Comparison of ENCODE assay signal across 25 cellular contexts in the genomic region with DNA sequence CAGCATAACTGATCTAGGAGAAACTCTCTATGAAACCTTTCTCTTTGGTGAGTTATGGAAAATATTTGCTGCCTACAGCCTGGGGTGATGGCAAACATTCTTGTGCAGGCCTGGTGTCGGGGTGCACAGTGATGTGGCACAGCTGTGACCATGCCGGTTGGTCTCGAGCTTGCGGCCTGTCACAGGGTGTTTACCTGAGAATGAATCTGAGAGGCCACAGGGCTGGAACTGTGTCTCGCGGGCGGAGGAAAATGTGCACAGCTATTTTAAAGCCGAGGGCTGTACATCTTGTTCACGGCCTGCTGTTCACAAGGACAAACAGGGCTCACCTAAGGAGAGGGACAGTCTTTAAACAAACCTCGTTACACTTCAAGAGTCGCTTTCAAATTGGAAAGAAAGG.
"Had no signal": no experiment of that assay in that cellular context is flagged by ENCODE, and none has a peak within 500 bp of the region (broad histone marks: within the 10 kb centered on the region; RNA-seq: fewer than 3 reads in every experiment).

No MANE protein-coding gene starts in this region.

- H3K36me3 ChIP-seq: esophagus squamous epithelium, left lung, ovary, sigmoid colon, stomach, thyroid gland, vagina had no signal

- H3K27me3 Mint-ChIP-seq: effector memory CD8-positive, alpha-beta T cell had no signal

- H3K27ac ChIP-seq: coronary artery, esophagus squamous epithelium, left lung, ovary, psoas muscle, sigmoid colon, stomach, thyroid gland, vagina had no signal

- H3K9me3 Mint-ChIP-seq: effector memory CD8-positive, alpha-beta T cell; mesothelial cell of epicardium; nephron progenitor cell had no signal

- DNase-seq: dermis blood vessel endothelial cell; effector memory CD8-positive, alpha-beta T cell; erythroblast; esophagus squamous epithelium; foreskin melanocyte; mesenchymal stem cell; occipital lobe; ovary; psoas muscle; right cardiac atrium; sigmoid colon; small intestine; stimulated activated CD4-positive, alpha-beta T cell treated with anti-CD3 and anti-CD28 coated beads, Interleukin-2, amount 100 ng/mL, for 24 hours; stimulated activated CD4-positive, alpha-beta T cell treated with anti-CD3 and anti-CD28 coated beads, Interleukin-4, amount 100 ng/mL, for 24 hours; stimulated activated naive CD4-positive, alpha-beta T cell treated with Interleukin-2 at 50 U/mL for 16 hours; stomach; thyroid gland; trophoblast cell had no signal

- H3K4me3 Mint-ChIP-seq: effector memory CD8-positive, alpha-beta T cell; mesothelial cell of epicardium; naive thymus-derived CD8-positive, alpha-beta T cell; nephron progenitor cell; stimulated activated effector memory CD8-positive, alpha-beta T cell treated with anti-CD3 and anti-CD28 coated beads, Interleukin-12 subunit alpha, Interleukin-12 subunit beta, amount 100 ng/mL, for 72 hours had no signal

- H3K4me3 ChIP-seq: coronary artery, esophagus squamous epithelium, left lung, ovary, psoas muscle, sigmoid colon, stomach, thyroid gland had no signal

- ATAC-seq: effector memory CD8-positive, alpha-beta T cell; left lung; naive thymus-derived CD8-positive, alpha-beta T cell; psoas muscle; right cardiac atrium; stimulated activated effector memory CD8-positive, alpha-beta T cell treated with anti-CD3 and anti-CD28 coated beads, Interleukin-12 subunit alpha, Interleukin-12 subunit beta, amount 100 ng/mL, for 72 hours had no signal

- H3K4me1 ChIP-seq: esophagus squamous epithelium, left lung, psoas muscle, thyroid gland had no signal

- H3K27ac Mint-ChIP-seq: effector memory CD8-positive, alpha-beta T cell; mesothelial cell of epicardium; naive thymus-derived CD8-positive, alpha-beta T cell; nephron progenitor cell; stimulated activated effector memory CD8-positive, alpha-beta T cell treated with anti-CD3 and anti-CD28 coated beads, Interleukin-12 subunit alpha, Interleukin-12 subunit beta, amount 100 ng/mL, for 72 hours had no signal

- H3K36me3 Mint-ChIP-seq: mesothelial cell of epicardium; naive thymus-derived CD8-positive, alpha-beta T cell; stimulated activated effector memory CD8-positive, alpha-beta T cell treated with anti-CD3 and anti-CD28 coated beads, Interleukin-12 subunit alpha, Interleukin-12 subunit beta, amount 100 ng/mL, for 72 hours had no signal

- H3K9me3 ChIP-seq: esophagus squamous epithelium, left lung, ovary, psoas muscle, sigmoid colon, stomach, thyroid gland, vagina had no signal

- H3K4me1 Mint-ChIP-seq: mesothelial cell of epicardium; naive thymus-derived CD8-positive, alpha-beta T cell; stimulated activated effector memory CD8-positive, alpha-beta T cell treated with anti-CD3 and anti-CD28 coated beads, Interleukin-12 subunit alpha, Interleukin-12 subunit beta, amount 100 ng/mL, for 72 hours had no signal

- H3K27me3 ChIP-seq: ovary, thyroid gland, vagina had no signal
